In genomic region chr1:156136970-156137483, GRCh38 we compare ENCODE assay signal across 1 cellular context.
A peak's percentile ranks its signal among the peaks of the same experiment; 100 is the strongest.
TF ChIP-seq lines count a peak whose summit lies in the region.

No MANE protein-coding gene starts in this region.

TF ChIP-seq in HepG2, 621 proteins besides CTCF, POLR2A, EP300 and RAD21:
- no peak for TF ChIP-seq EED (CRISPR knock-in tag; IDR thresholded peaks at IDR 0.05)
- TF ChIP-seq CHD2 (IDR thresholded peaks at IDR 0.05; ENCODE audit: low read depth, low read length) = no peak
- TF ChIP-seq RELA (CRISPR knock-in tag; IDR thresholded peaks at IDR 0.05) = no peak
- TF ChIP-seq KLF12 (CRISPR knock-in tag; IDR thresholded peaks at IDR 0.05; ENCODE audit: borderline replicate concordance) = no peak
- no peak for TF ChIP-seq HNRNPH1 (optimal IDR thresholded peaks at IDR 0.05; ENCODE audit: low read depth, low read length)
- no peak for TF ChIP-seq ZNF569 (CRISPR knock-in tag; IDR thresholded peaks at IDR 0.05; ENCODE audit: borderline replicate concordance)
- peak; percentile 60 for TF ChIP-seq AGO2 (optimal IDR thresholded peaks at IDR 0.05; ENCODE audit: low read depth, low read length)
- TF ChIP-seq KLF13 (CRISPR knock-in tag; IDR thresholded peaks at IDR 0.05) = no peak
- peak; percentile 17; the same call in 1 of the 2 replicates for TF ChIP-seq STAG1 (CRISPR knock-in tag; IDR thresholded peaks at IDR 0.05)
- no peak for TF ChIP-seq ZFP41 (CRISPR knock-in tag; IDR thresholded peaks at IDR 0.05; ENCODE audit: borderline replicate concordance)
- TF ChIP-seq ZBTB46 (CRISPR knock-in tag; IDR thresholded peaks at IDR 0.05; ENCODE audit: borderline replicate concordance) = no peak
- no peak for TF ChIP-seq STAT5B (CRISPR knock-in tag; IDR thresholded peaks at IDR 0.05)
- no peak for TF ChIP-seq POLR2AphosphoS5 (IDR thresholded peaks at IDR 0.05; ENCODE audit: low read depth, low read length)
